ENCODE assay signal across 1 cellular context in the genomic region with DNA sequence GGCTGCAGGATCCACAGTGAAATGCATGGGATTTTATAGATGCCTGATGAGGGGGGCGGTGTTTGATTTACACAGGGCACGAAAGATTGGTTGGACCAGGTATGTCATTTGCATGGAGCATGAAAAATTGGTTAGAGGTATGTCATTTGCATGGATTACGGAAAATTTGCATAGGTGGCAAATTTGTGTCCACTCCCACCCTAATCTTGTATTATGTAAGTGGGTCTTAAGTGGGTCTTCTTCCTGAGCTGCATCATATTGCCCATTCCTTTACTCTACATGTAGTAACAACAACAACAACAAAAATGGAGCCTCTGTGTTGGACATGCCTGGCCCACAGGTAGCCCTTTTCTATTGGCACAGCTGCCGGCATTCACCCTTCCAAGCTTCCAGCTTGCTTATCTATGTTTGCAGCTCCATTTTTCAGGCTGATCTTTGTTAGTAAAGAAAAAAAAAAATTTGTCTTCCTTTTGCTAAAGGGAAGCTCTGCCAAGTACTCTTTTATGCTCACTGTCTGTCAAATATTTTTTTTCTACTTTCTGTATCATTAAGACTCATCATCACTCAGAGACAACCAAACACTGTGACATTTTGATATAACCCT.
TF ChIP-seq lines count a peak whose summit lies in the region.

No MANE protein-coding gene starts in this region.

TF ChIP-seq in HepG2, 621 proteins besides CTCF, POLR2A, EP300 and RAD21 (continued from another document):
- no peak for TF ChIP-seq ZNF34 (CRISPR knock-in tag; IDR thresholded peaks at IDR 0.05; ENCODE audit: borderline replicate concordance)
